32 cellular contexts compared by ENCODE assay signal in the genomic region with DNA sequence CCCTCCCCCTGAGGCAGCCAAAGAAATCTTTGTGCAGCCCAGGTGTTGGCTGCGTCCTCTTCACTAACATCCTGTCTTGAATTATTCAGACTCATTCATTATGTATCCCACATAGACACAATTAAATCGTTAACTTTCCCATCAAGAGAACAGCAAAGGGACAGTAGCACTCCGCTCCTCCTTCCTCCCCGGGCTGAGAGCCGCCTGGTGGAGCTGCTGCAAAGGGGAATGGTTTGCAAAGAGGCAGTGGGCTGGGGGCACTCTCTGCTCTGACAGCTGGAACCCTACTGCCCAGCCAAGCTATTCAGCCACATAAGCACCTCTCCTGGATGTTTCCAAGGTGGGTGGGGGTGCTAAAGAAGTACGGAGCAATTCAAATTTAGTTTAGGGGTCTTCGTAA.
A peak's percentile ranks its signal among the peaks of the same experiment; 100 is the strongest.
DNase-seq lines count a peak whose midpoint lies in the region; ATAC-seq, FAIRE-seq and TF ChIP-seq lines count a peak whose summit lies in the region.
"Had no signal": no experiment of that assay in that cellular context is flagged by ENCODE, and none has a peak within 500 bp of the region (broad histone marks: within the 10 kb centered on the region; RNA-seq: fewer than 3 reads in every experiment).

No MANE protein-coding gene starts in this region.

- no peak for TF ChIP-seq EP300 in HepG2 (IDR thresholded peaks at IDR 0.05; ENCODE audit: low read depth in 2 of 2, low read length in 2 of 2)
- TF ChIP-seq EP300 in HepG2 (CRISPR knock-in tag; IDR thresholded peaks at IDR 0.05; ENCODE audit: borderline replicate concordance), result no peak

- 0 out of 2 replicates have a peak, but pooled peaks have one; percentile 17 for TF ChIP-seq CTCF in HepG2 (CRISPR knock-in tag; IDR thresholded peaks at IDR 0.05)
- TF ChIP-seq CTCF in right lobe of liver (IDR thresholded peaks at IDR 0.05), result no peak
- no peak for TF ChIP-seq CTCF in endothelial cell (IDR thresholded peaks at IDR 0.05; ENCODE audit: unreplicated experiment)
- TF ChIP-seq CTCF in nephron progenitor cell (IDR thresholded peaks at IDR 0.05), result no peak

- H3K36me3 Mint-ChIP-seq in endothelial cell (ENCODE audit: low read depth, unreplicated experiment) (no peaks in the 10 kb centered on the region), nephron progenitor cell (ENCODE audit: low read depth) (no peaks in the 10 kb centered on the region)
- H3K36me3 Mint-ChIP-seq: activated CD8-positive, alpha-beta memory T cell treated with anti-CD3 and anti-CD28 coated beads, Interleukin-2, amount 10 ng/mL, durations not matched to agents 7 days and 5 days; activated naive CD4-positive, alpha-beta T cell treated with anti-CD3 and anti-CD28 coated beads, Interleukin-2, amount 10 ng/mL, durations not matched to agents 7 days and 5 days; CD8-positive, alpha-beta memory T cell; natural killer cell had no signal

- H3K4me1 ChIP-seq in HepG2 (ENCODE audit: insufficient read depth, low read length) (no peaks in the 10 kb centered on the region), right lobe of liver (no peaks in the 10 kb centered on the region)
- H3K4me1 ChIP-seq: upper lobe of left lung had no signal

- H3K9ac ChIP-seq in HepG2 (ENCODE audit: insufficient read depth, low read depth, low read length), result no peak overlapping the region

- no peaks in the 10 kb centered on the region for H3K27me3 ChIP-seq in HepG2 (ENCODE audit: control insufficient read depth in 1 of 2, insufficient read depth in 2 of 2, low read length in 2 of 2)
- no peaks in the 10 kb centered on the region for H3K27me3 ChIP-seq in right lobe of liver
- H3K27me3 ChIP-seq: upper lobe of left lung had no signal

- H3K36me3 ChIP-seq in HepG2 (replicated peaks in 1 of 2; ENCODE audit: control insufficient read depth in 1 of 2, insufficient read depth in 2 of 2, low read length in 2 of 2) (no peaks in the 10 kb centered on the region), right lobe of liver (no peaks in the 10 kb centered on the region)
- H3K36me3 ChIP-seq: heart right ventricle, upper lobe of left lung had no signal

- no peak for TF ChIP-seq RAD21 in HepG2 (CRISPR knock-in tag; IDR thresholded peaks at IDR 0.05)

- H3K9me3 ChIP-seq in HepG2 (ENCODE audit: low read length) (no peaks in the 10 kb centered on the region), right lobe of liver (no peaks in the 10 kb centered on the region)
- H3K9me3 ChIP-seq: heart right ventricle, upper lobe of left lung had no signal

- H3K4me2 ChIP-seq in HepG2 (ENCODE audit: low read depth, low read length), result no peak overlapping the region

- no peaks in the 10 kb centered on the region for H3K79me2 ChIP-seq in HepG2 (ENCODE audit: insufficient read depth, low read length)

- ATAC-seq in HepG2 (peak; percentile 39; the same call in 1 of the 3 replicates), right lobe of liver (no peak), GM18868 (IDR thresholded peaks at IDR 0.05; ENCODE audit: unreplicated experiment) (no peak)
- ATAC-seq: activated CD8-positive, alpha-beta memory T cell treated with anti-CD3 and anti-CD28 coated beads, Interleukin-2, amount 10 ng/mL, durations not matched to agents 7 days and 5 days; heart right ventricle; left ventricle myocardium superior; natural killer cell had no signal

- no peak overlapping the region for H2AFZ ChIP-seq in HepG2 (ENCODE audit: low read length)

- no peak for DNase-seq in HepG2 (ENCODE audit: low spot score)
- no peak for DNase-seq in right lobe of liver
- DNase-seq in endothelial cell (ENCODE audit: low spot score), result peak; percentile 28
- peak; percentile 44 for DNase-seq in nephron progenitor cell
- no peak for DNase-seq in NCI-H1048 (lab: John Stamatoyannopoulos, UW)
- DNase-seq in COLO668 (lab: John Stamatoyannopoulos, UW; ENCODE audit: unreplicated experiment), result no peak
- DNase-seq in cardiac septum (ENCODE audit: low spot score), result no peak
- DNase-seq: activated CD4-positive, alpha-beta T cell treated with anti-CD3 and anti-CD28 coated beads, Interleukin-2, amount 10 ng/mL, durations not matched to agents 7 days and 5 days; activated CD8-positive, alpha-beta memory T cell treated with anti-CD3 and anti-CD28 coated beads, Interleukin-2, amount 10 ng/mL, durations not matched to agents 7 days and 5 days; activated naive CD4-positive, alpha-beta T cell treated with anti-CD3 and anti-CD28 coated beads, Interleukin-2, amount 10 ng/mL, durations not matched to agents 7 days and 5 days; amniotic stem cell; CD8-positive, alpha-beta memory T cell; central memory CD4-positive, alpha-beta T cell; DMS153; GOT3; heart right ventricle; Karpas-422; left ventricle myocardium superior; midbrain; natural killer cell; NCI-H1694; NCI-H526 treated with DMSO at 0.1 percent for 48 hours; stimulated activated CD8-positive, alpha-beta memory T cell treated with anti-CD3 and anti-CD28 coated beads, Interleukin-4, amount 100 ng/mL, for 48 hours; upper lobe of left lung had no signal

- no peaks in the 10 kb centered on the region; the same call in 1 of the 2 replicates for H4K20me1 ChIP-seq in HepG2 (ENCODE audit: insufficient read depth, low read length)

- CTCF ChIA-PET in HepG2 (lab: Yijun Ruan, JAX; ENCODE audit: low intra/inter-chr PET ratio, low total read pairs), result no interaction called here

- intact Hi-C loops in HepG2 (cut with micrococcal nuclease; ENCODE audit: unreplicated experiment), result no loop called here
- intact Hi-C loops in right lobe of liver (cut with DNase I), result no loop called here
- intact Hi-C loops in cardiac septum (cut with DNase I), result no loop called here

- H3K9me3 Mint-ChIP-seq in endothelial cell (ENCODE audit: unreplicated experiment), result no peaks in the 10 kb centered on the region
- no peaks in the 10 kb centered on the region for H3K9me3 Mint-ChIP-seq in nephron progenitor cell
- H3K9me3 Mint-ChIP-seq: activated naive CD4-positive, alpha-beta T cell treated with anti-CD3 and anti-CD28 coated beads, Interleukin-2, amount 10 ng/mL, durations not matched to agents 7 days and 5 days had no signal

- FAIRE-seq in HepG2 (lab: Jason Lieb, UNC), result no peak
- FAIRE-seq: A204.1, G401.6, GM18507 had no signal

- no peak overlapping the region for H3K27ac ChIP-seq in HepG2 (ENCODE audit: extremely low read length, insufficient read depth, low read length)
- no peak overlapping the region for H3K27ac ChIP-seq in right lobe of liver
- H3K27ac ChIP-seq: epithelial cell of prostate, heart right ventricle, upper lobe of left lung, VCaP had no signal

- no peak overlapping the region for H3K27ac Mint-ChIP-seq in endothelial cell (ENCODE audit: unreplicated experiment)
- H3K27ac Mint-ChIP-seq in nephron progenitor cell, result no peak overlapping the region
- H3K27ac Mint-ChIP-seq: activated CD4-positive, alpha-beta T cell treated with anti-CD3 and anti-CD28 coated beads, Interleukin-2, amount 10 ng/mL, durations not matched to agents 7 days and 5 days; activated CD8-positive, alpha-beta memory T cell treated with anti-CD3 and anti-CD28 coated beads, Interleukin-2, amount 10 ng/mL, durations not matched to agents 7 days and 5 days; activated naive CD4-positive, alpha-beta T cell treated with anti-CD3 and anti-CD28 coated beads, Interleukin-2, amount 10 ng/mL, durations not matched to agents 7 days and 5 days; B cell; natural killer cell; T-helper 2 cell treated with Interferon-gamma antibody and Interleukin-4, amounts not matched to agents 5 μg/mL and 100 μg/mL, for 36 hours had no signal

- H3K4me3 Mint-ChIP-seq in endothelial cell (ENCODE audit: unreplicated experiment), result no peak overlapping the region
- H3K4me3 Mint-ChIP-seq in nephron progenitor cell, result peak overlapping the region; percentile 4
- H3K4me3 Mint-ChIP-seq: activated CD4-positive, alpha-beta T cell treated with anti-CD3 and anti-CD28 coated beads, Interleukin-2, amount 10 ng/mL, durations not matched to agents 7 days and 5 days; activated CD8-positive, alpha-beta memory T cell treated with anti-CD3 and anti-CD28 coated beads, Interleukin-2, amount 10 ng/mL, durations not matched to agents 7 days and 5 days; activated naive CD4-positive, alpha-beta T cell treated with anti-CD3 and anti-CD28 coated beads, Interleukin-2, amount 10 ng/mL, durations not matched to agents 7 days and 5 days; B cell; CD8-positive, alpha-beta memory T cell; natural killer cell; T-helper 2 cell treated with Interferon-gamma antibody and Interleukin-4, amounts not matched to agents 5 μg/mL and 100 μg/mL, for 36 hours had no signal

- 46% methylated on average over 7 of the region's 7 CpGs for WGBS in HepG2 (ENCODE audit: low lambda C conversion rate)
- 25% methylated on average over 7 of the region's 7 CpGs for WGBS in right lobe of liver (ENCODE audit: insufficient coverage, low coverage, low lambda C conversion rate, missing lambda C conversion rate)

- H3K27me3 Mint-ChIP-seq in endothelial cell (ENCODE audit: unreplicated experiment), result peaks cover 2% of the 10 kb centered on the region
- H3K27me3 Mint-ChIP-seq in nephron progenitor cell (ENCODE audit: low read depth, poor library complexity), result peaks cover 22% of the 10 kb centered on the region
- H3K27me3 Mint-ChIP-seq: activated CD4-positive, alpha-beta T cell treated with anti-CD3 and anti-CD28 coated beads, Interleukin-2, amount 10 ng/mL, durations not matched to agents 7 days and 5 days; activated CD8-positive, alpha-beta memory T cell treated with anti-CD3 and anti-CD28 coated beads, Interleukin-2, amount 10 ng/mL, durations not matched to agents 7 days and 5 days; activated naive CD4-positive, alpha-beta T cell treated with anti-CD3 and anti-CD28 coated beads, Interleukin-2, amount 10 ng/mL, durations not matched to agents 7 days and 5 days had no signal

- in situ Hi-C loops in HepG2 (cut with HindIII; ENCODE audit: extremely low pct_ligation_motif_present, low pct_unique_long_range_greater_than_20kb), result no loop called here

- H3K4me3 ChIP-seq in HepG2 (replicated peaks in 1 of 3; ENCODE audit: insufficient read depth in 1 of 3, low read depth in 2 of 3, low read length in 3 of 3) (no peak overlapping the region), right lobe of liver (no peak overlapping the region)
- H3K4me3 ChIP-seq: heart right ventricle, upper lobe of left lung had no signal

- TF ChIP-seq POLR2A in HepG2 (IDR thresholded peaks at IDR 0.05; ENCODE audit: insufficient read depth in 1 of 2, low read depth in 2 of 2, low read length in 2 of 2), result no peak
- no peak for TF ChIP-seq POLR2A in right lobe of liver (IDR thresholded peaks at IDR 0.05)

- POLR2A ChIA-PET in HepG2 (lab: Yijun Ruan, JAX), result no interaction called here

- BruUV-seq in HepG2 (replicated peaks; lab: Mats Ljungman, UMichigan), result no TSS peak

- H3K4me1 Mint-ChIP-seq in endothelial cell (ENCODE audit: unreplicated experiment), result peaks cover 11% of the 10 kb centered on the region
- H3K4me1 Mint-ChIP-seq in nephron progenitor cell, result peaks cover 30% of the 10 kb centered on the region
- H3K4me1 Mint-ChIP-seq: activated CD4-positive, alpha-beta T cell treated with anti-CD3 and anti-CD28 coated beads, Interleukin-2, amount 10 ng/mL, durations not matched to agents 7 days and 5 days; activated CD8-positive, alpha-beta memory T cell treated with anti-CD3 and anti-CD28 coated beads, Interleukin-2, amount 10 ng/mL, durations not matched to agents 7 days and 5 days; activated naive CD4-positive, alpha-beta T cell treated with anti-CD3 and anti-CD28 coated beads, Interleukin-2, amount 10 ng/mL, durations not matched to agents 7 days and 5 days; B cell; CD8-positive, alpha-beta memory T cell; natural killer cell had no signal

TF ChIP-seq in HepG2, 621 proteins besides CTCF, POLR2A, EP300 and RAD21 (continues in another document):
- no peak for TF ChIP-seq ZBTB20 (CRISPR knock-in tag; IDR thresholded peaks at IDR 0.05; ENCODE audit: borderline replicate concordance, low read depth)

Comparison
In these comparisons a context has a peak if more than half of its experiments do, and no peak if none do; other contexts are left out.
1. DNase-seq: peak in endothelial cell (single experiment) and nephron progenitor cell (single experiment); none in HepG2 (single experiment), right lobe of liver (0 of 3), NCI-H1048 (single experiment), COLO668 (single experiment) and cardiac septum (single experiment).